ENCODE assay signal across 27 cellular contexts in genomic region chr1:51222136-51222787, GRCh38.
"Had no signal": no experiment of that assay in that cellular context is flagged by ENCODE, and none has a peak within 500 bp of the region (broad histone marks: within the 10 kb centered on the region; RNA-seq: fewer than 3 reads in every experiment).

No MANE protein-coding gene starts in this region.

- ATAC-seq: foreskin keratinocyte; gastroesophageal sphincter; heart left ventricle; left lung; naive thymus-derived CD8-positive, alpha-beta T cell; psoas muscle; right cardiac atrium; stimulated activated effector memory CD8-positive, alpha-beta T cell treated with anti-CD3 and anti-CD28 coated beads, Interleukin-12 subunit alpha, Interleukin-12 subunit beta, amount 100 ng/mL, for 72 hours had no signal

- H2AFZ ChIP-seq: hepatocyte had no signal

- H3K79me2 ChIP-seq: hepatocyte had no signal

- H3K27ac Mint-ChIP-seq: naive thymus-derived CD8-positive, alpha-beta T cell; nephron progenitor cell; stimulated activated effector memory CD8-positive, alpha-beta T cell treated with anti-CD3 and anti-CD28 coated beads, Interleukin-12 subunit alpha, Interleukin-12 subunit beta, amount 100 ng/mL, for 72 hours had no signal

- H3K27ac ChIP-seq: esophagus muscularis mucosa, foreskin keratinocyte, gastroesophageal sphincter, heart left ventricle, hepatocyte, left lung, psoas muscle, sigmoid colon, stomach, thyroid gland, vagina had no signal

- H3K4me2 ChIP-seq: hepatocyte had no signal

- H3K9me3 Mint-ChIP-seq: naive thymus-derived CD8-positive, alpha-beta T cell; stimulated activated effector memory CD8-positive, alpha-beta T cell treated with anti-CD3 and anti-CD28 coated beads, Interleukin-12 subunit alpha, Interleukin-12 subunit beta, amount 100 ng/mL, for 72 hours had no signal

- FAIRE-seq: endothelial cell of umbilical vein had no signal

- H3K9me3 ChIP-seq: esophagus muscularis mucosa, gastroesophageal sphincter, heart left ventricle, left lung, psoas muscle, sigmoid colon, stomach, thyroid gland, vagina had no signal

- H3K4me3 Mint-ChIP-seq: naive thymus-derived CD8-positive, alpha-beta T cell; nephron progenitor cell; stimulated activated effector memory CD8-positive, alpha-beta T cell treated with anti-CD3 and anti-CD28 coated beads, Interleukin-12 subunit alpha, Interleukin-12 subunit beta, amount 100 ng/mL, for 72 hours had no signal

- H3K4me3 ChIP-seq: esophagus muscularis mucosa, gastroesophageal sphincter, heart left ventricle, hepatocyte, left lung, psoas muscle, sigmoid colon, stomach, thyroid gland, vagina had no signal

- H3K4me1 ChIP-seq: esophagus muscularis mucosa, gastroesophageal sphincter, heart left ventricle, left lung, psoas muscle, sigmoid colon, stomach, thyroid gland, vagina had no signal

- H3K27me3 ChIP-seq: esophagus muscularis mucosa, gastroesophageal sphincter, heart left ventricle, hepatocyte, left lung, sigmoid colon, stomach, thyroid gland, vagina had no signal

- H3K36me3 Mint-ChIP-seq: naive thymus-derived CD8-positive, alpha-beta T cell; stimulated activated effector memory CD8-positive, alpha-beta T cell treated with anti-CD3 and anti-CD28 coated beads, Interleukin-12 subunit alpha, Interleukin-12 subunit beta, amount 100 ng/mL, for 72 hours had no signal

- H3K36me3 ChIP-seq: esophagus muscularis mucosa, gastroesophageal sphincter, heart left ventricle, left lung, sigmoid colon, stomach, thyroid gland, vagina had no signal

- DNase-seq: dermis blood vessel endothelial cell; effector memory CD4-positive, alpha-beta T cell; foreskin keratinocyte; heart left ventricle; left cardiac atrium; left lung; mammary epithelial cell; mesendoderm; midbrain; naive thymus-derived CD8-positive, alpha-beta T cell; nephron progenitor cell; nucleus accumbens; psoas muscle; right cardiac atrium; sigmoid colon; stimulated activated CD4-positive, alpha-beta T cell treated with anti-CD3 and anti-CD28 coated beads, Interleukin-2, amount 100 ng/mL, for 24 hours; stimulated activated CD4-positive, alpha-beta T cell treated with anti-CD3 and anti-CD28 coated beads, Interleukin-4, amount 100 ng/mL, for 24 hours; stimulated activated naive CD4-positive, alpha-beta T cell treated with Interleukin-2 at 50 U/mL for 16 hours; stomach; thyroid gland; trophoblast cell had no signal

- H3K4me1 Mint-ChIP-seq: stimulated activated effector memory CD8-positive, alpha-beta T cell treated with anti-CD3 and anti-CD28 coated beads, Interleukin-12 subunit alpha, Interleukin-12 subunit beta, amount 100 ng/mL, for 72 hours had no signal
